In genomic region chr3:192122832-192123594, GRCh38 we compare ENCODE assay signal across 11 cellular contexts.
A peak's percentile ranks its signal among the peaks of the same experiment; 100 is the strongest.
DNase-seq lines count a peak whose midpoint lies in the region; ATAC-seq and TF ChIP-seq lines count a peak whose summit lies in the region.
"Had no signal": no experiment of that assay in that cellular context is flagged by ENCODE, and none has a peak within 500 bp of the region (broad histone marks: within the 10 kb centered on the region; RNA-seq: fewer than 3 reads in every experiment).

No MANE protein-coding gene starts in this region.

- H3F3A ChIP-seq in PC-3 (ENCODE audit: low read length, unreplicated experiment), result no peaks in the 10 kb centered on the region

- H3K4me3 ChIP-seq in GM12864 (ENCODE audit: low read depth, low read length), result peak overlapping the region; percentile 38
- H3K4me3 ChIP-seq in PC-3 (ENCODE audit: low read length), result no peak overlapping the region

- H3K9me2 ChIP-seq in PC-3 (replicated peaks; ENCODE audit: low read length), result no peaks in the 10 kb centered on the region

- no peak overlapping the region for H3K4me2 ChIP-seq in PC-3 (ENCODE audit: low read length)

- no peaks in the 10 kb centered on the region for H3K9me3 Mint-ChIP-seq in activated CD4-positive, alpha-beta memory T cell treated with anti-CD3 and anti-CD28 coated beads for 36 hours

- intact Hi-C loops in PC-3 (cut with micrococcal nuclease), result no loop called here
- intact Hi-C loops in activated CD4-positive, alpha-beta memory T cell treated with anti-CD3 and anti-CD28 coated beads for 36 hours (cut with micrococcal nuclease), result no loop called here

- CTCF ChIA-PET in PC-3 (lab: Charles Lee), result no interaction called here
- CTCF ChIA-PET in activated CD4-positive, alpha-beta memory T cell treated with anti-CD3 and anti-CD28 coated beads for 36 hours (lab: Charles Lee), result no interaction called here

- H4K20me1 ChIP-seq in PC-3 (ENCODE audit: low read length), result no peaks in the 10 kb centered on the region

- TF ChIP-seq CTCF in GM12864 (IDR thresholded peaks at IDR 0.05; ENCODE audit: low read depth, low read length, missing control alignments) (no peak), PC-3 (conservative IDR thresholded peaks at IDR 0.05; ENCODE audit: low read depth, low read length) (no peak), GM13976 (IDR thresholded peaks at IDR 0.05; ENCODE audit: borderline replicate concordance, control extremely low read depth, extremely low read depth, insufficient read depth, missing control alignments) (no peak)

- POLR2A ChIA-PET in PC-3 (lab: Charles Lee; ENCODE audit: unreplicated experiment), result no interaction called here
- POLR2A ChIA-PET in activated CD4-positive, alpha-beta memory T cell treated with anti-CD3 and anti-CD28 coated beads for 36 hours (lab: Charles Lee), result no interaction called here

- H3K4me1 Mint-ChIP-seq in activated CD4-positive, alpha-beta memory T cell treated with anti-CD3 and anti-CD28 coated beads for 36 hours (ENCODE audit: low read depth), result no peaks in the 10 kb centered on the region

- no peaks in the 10 kb centered on the region for H3K9me3 ChIP-seq in PC-3 (ENCODE audit: low read length)
- H3K9me3 ChIP-seq: BE2C had no signal

- H2AFZ ChIP-seq in PC-3 (ENCODE audit: low read length), result peak overlapping the region; percentile 60; the same call in 1 of the 2 replicates

- no peak overlapping the region for H3K27ac ChIP-seq in PC-3 (ENCODE audit: low read length)

- no peak overlapping the region for H3K27ac Mint-ChIP-seq in activated CD4-positive, alpha-beta memory T cell treated with anti-CD3 and anti-CD28 coated beads for 36 hours

- H3K27me3 Mint-ChIP-seq in activated CD4-positive, alpha-beta memory T cell treated with anti-CD3 and anti-CD28 coated beads for 36 hours, result no peaks in the 10 kb centered on the region

- no TSS peak for BruUV-seq in PC-3 (replicated peaks; lab: Mats Ljungman, UMichigan)

- H3K36me3 ChIP-seq in PC-3 (ENCODE audit: low read depth, low read length), result no peaks in the 10 kb centered on the region
- H3K36me3 ChIP-seq: BE2C had no signal

- DNase-seq in GM12864 (ENCODE audit: low read depth), result peak; percentile 51
- DNase-seq in PC-3, result no peak
- no peak for DNase-seq in activated CD4-positive, alpha-beta memory T cell treated with anti-CD3 and anti-CD28 coated beads for 36 hours
- no peak for DNase-seq in GM13976 (ENCODE audit: low spot score)
- no peak for DNase-seq in hypothalamus (lab: John Stamatoyannopoulos, UW)
- DNase-seq in iPS-NIHi11 (ENCODE audit: low spot score), result no peak
- DNase-seq: BE2C, mesenchymal stem cell, NCI-H1048 had no signal

- in situ Hi-C loops in GM13976 (cut with MboI; ENCODE audit: low sequenced_read_pairs, unreplicated experiment), result no loop called here

- no peaks in the 10 kb centered on the region for H3K36me3 Mint-ChIP-seq in activated CD4-positive, alpha-beta memory T cell treated with anti-CD3 and anti-CD28 coated beads for 36 hours

- H3K27me3 ChIP-seq in PC-3 (ENCODE audit: low read length), result no peaks in the 10 kb centered on the region
- H3K27me3 ChIP-seq: BE2C had no signal

- no peak overlapping the region for H3K9ac ChIP-seq in PC-3 (ENCODE audit: low read length)

- H3K79me2 ChIP-seq in PC-3 (ENCODE audit: low read length), result no peaks in the 10 kb centered on the region

- no peaks in the 10 kb centered on the region for H3K4me1 ChIP-seq in PC-3 (ENCODE audit: insufficient read depth, low read length)
- H3K4me1 ChIP-seq: BE2C had no signal

- ATAC-seq in GM19463 (IDR thresholded peaks at IDR 0.05; ENCODE audit: unreplicated experiment) (peak; percentile 79), HG03025 (IDR thresholded peaks at IDR 0.05; ENCODE audit: low FRiP score, unreplicated experiment) (peak; percentile 89), PC-3 (no peak)

- no peak overlapping the region for H3K4me3 Mint-ChIP-seq in activated CD4-positive, alpha-beta memory T cell treated with anti-CD3 and anti-CD28 coated beads for 36 hours
